Comparison of ENCODE assay signal across 8 cellular contexts in the genomic region with DNA sequence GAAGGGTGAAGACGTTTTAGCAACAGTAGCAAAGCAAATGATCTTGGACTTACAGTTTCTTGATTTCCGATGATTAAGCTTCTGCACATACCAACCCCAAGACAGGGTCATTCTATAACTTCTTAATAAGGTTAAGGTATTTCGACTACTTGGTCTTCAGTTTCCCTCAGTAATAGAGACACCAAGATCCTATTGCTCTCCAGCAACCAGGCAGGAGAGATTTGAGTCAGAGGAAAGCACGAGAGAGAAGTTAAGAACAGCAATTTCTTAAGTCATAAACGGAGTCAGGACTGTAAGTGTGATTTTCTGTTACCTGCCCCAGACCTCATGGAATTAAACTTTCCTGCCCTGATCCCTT.
DNase-seq lines count a peak whose midpoint lies in the region; ATAC-seq and TF ChIP-seq lines count a peak whose summit lies in the region.

No MANE protein-coding gene starts in this region.

- H3K27ac Mint-ChIP-seq in activated naive CD4-positive, alpha-beta T cell treated with anti-CD3 and anti-CD28 coated beads, Interleukin-2, amount 50 U/mL, for 72 hours, result peak overlapping the region in 1 of 2 donors; percentile 65
- H3K27ac Mint-ChIP-seq in activated naive CD4-positive, alpha-beta T cell treated with anti-CD3 and anti-CD28 coated beads, Interleukin-2, amount 10 ng/mL, durations not matched to agents 7 days and 5 days, result no peak overlapping the region

- H3K27ac ChIP-seq in PC-9, result no peak overlapping the region
- H3K27ac ChIP-seq in upper lobe of left lung, result peak overlapping the region in 3 of 4 donors; percentile 72 to 88 (median 85)

- H4K20me1 ChIP-seq in PC-9 (ENCODE audit: insufficient read depth), result no peaks in the 10 kb centered on the region

- TF ChIP-seq POLR2A in upper lobe of left lung (IDR thresholded peaks at IDR 0.05), result no peak

- H3K4me1 ChIP-seq in PC-9 (replicated peaks; ENCODE audit: insufficient read depth), result peaks cover 6% of the 10 kb centered on the region; the same call in 1 of the 2 replicates
- H3K4me1 ChIP-seq in upper lobe of left lung, result peaks cover 7 to 19% (median 9%) of the 10 kb centered on the region in 4 donors

- H3K4me3 Mint-ChIP-seq in activated naive CD4-positive, alpha-beta T cell treated with anti-CD3 and anti-CD28 coated beads, Interleukin-2, amount 10 ng/mL, durations not matched to agents 7 days and 5 days, result no peak overlapping the region

- H3K79me2 ChIP-seq in PC-9 (ENCODE audit: low read depth), result no peaks in the 10 kb centered on the region

- peak overlapping the region; percentile 77 for H3K4me2 ChIP-seq in PC-9

- H3K9me3 Mint-ChIP-seq in activated naive CD4-positive, alpha-beta T cell treated with anti-CD3 and anti-CD28 coated beads, Interleukin-2, amount 50 U/mL, for 72 hours, result peaks cover 0 to 10% of the 10 kb centered on the region in 2 donors
- peaks cover 13% of the 10 kb centered on the region for H3K9me3 Mint-ChIP-seq in activated naive CD4-positive, alpha-beta T cell treated with anti-CD3 and anti-CD28 coated beads, Interleukin-2, amount 10 ng/mL, durations not matched to agents 7 days and 5 days

- CTCF ChIA-PET in activated naive CD4-positive, alpha-beta T cell treated with anti-CD3 and anti-CD28 coated beads, Interleukin-2, amount 10 ng/mL, durations not matched to agents 7 days and 5 days (lab: Charles Lee), result interaction anchor here (1.6 to 2.4 kb wide), 4 partner anchors 13 to 893 kb away, joined by 4 to 9 read pairs (median 6); no protein-coding TSS in a partner anchor
- CTCF ChIA-PET in PC-9 (lab: Charles Lee), result no interaction called here

- H3K27me3 ChIP-seq in PC-9 (ENCODE audit: insufficient read depth, low read depth) (peaks cover 18% of the 10 kb centered on the region; the same call in 1 of the 2 replicates), upper lobe of left lung (no peaks in the 10 kb centered on the region)

- no peaks in the 10 kb centered on the region for H3K36me3 ChIP-seq in PC-9 (ENCODE audit: low read depth)
- H3K36me3 ChIP-seq in upper lobe of left lung, result no peaks in the 10 kb centered on the region

- TF ChIP-seq EP300 in upper lobe of left lung (IDR thresholded peaks at IDR 0.05), result no peak

- H3K9me3 ChIP-seq in PC-9 (ENCODE audit: insufficient read depth, low read depth) (no peaks in the 10 kb centered on the region), upper lobe of left lung (no peaks in the 10 kb centered on the region)

- H2AFZ ChIP-seq in PC-9, result no peak overlapping the region

- H3K4me1 Mint-ChIP-seq in activated naive CD4-positive, alpha-beta T cell treated with anti-CD3 and anti-CD28 coated beads, Interleukin-2, amount 10 ng/mL, durations not matched to agents 7 days and 5 days, result peaks cover 11% of the 10 kb centered on the region

- intact Hi-C loops in PC-9 (cut with micrococcal nuclease; ENCODE audit: unreplicated experiment), result loop anchor here (2.0 to 10.0 kb wide), 4 partner anchors 97 to 379 kb away; no protein-coding TSS in a partner anchor

- DNase-seq in activated naive CD4-positive, alpha-beta T cell treated with anti-CD3 and anti-CD28 coated beads, Interleukin-2, amount 50 U/mL, for 72 hours (ENCODE audit: low spot score in 2 of 2), result no peak
- no peak for DNase-seq in activated naive CD4-positive, alpha-beta T cell treated with anti-CD3 and anti-CD28 coated beads, Interleukin-2, amount 10 ng/mL, durations not matched to agents 7 days and 5 days
- DNase-seq in PC-9 (no peak), left lobe of liver (ENCODE audit: low spot score) (no peak), upper lobe of left lung (no peak), NCI-H2107 treated with DMSO at 0.1 percent for 48 hours (lab: John Stamatoyannopoulos, UW; ENCODE audit: unreplicated experiment) (no peak), NCI-H446 (lab: John Stamatoyannopoulos, UW) (no peak), GDM1 (lab: John Stamatoyannopoulos, UW) (no peak)

- H3K4me3 ChIP-seq in PC-9, result no peak overlapping the region; the same call in 1 of the 2 replicates
- peak overlapping the region in 1 of 4 donors; percentile 46 for H3K4me3 ChIP-seq in upper lobe of left lung

- 40 to 42% methylated on average over 5 of the region's 5 CpGs for WGBS in upper lobe of left lung, 2 donors

- peaks cover 4 to 18% of the 10 kb centered on the region in 2 donors for H3K36me3 Mint-ChIP-seq in activated naive CD4-positive, alpha-beta T cell treated with anti-CD3 and anti-CD28 coated beads, Interleukin-2, amount 50 U/mL, for 72 hours
- peaks cover 5% of the 10 kb centered on the region for H3K36me3 Mint-ChIP-seq in activated naive CD4-positive, alpha-beta T cell treated with anti-CD3 and anti-CD28 coated beads, Interleukin-2, amount 10 ng/mL, durations not matched to agents 7 days and 5 days

- POLR2A ChIA-PET in PC-9 (lab: Charles Lee; ENCODE audit: unreplicated experiment), result no interaction called here

- peaks cover 32% of the 10 kb centered on the region for H3K27me3 Mint-ChIP-seq in activated naive CD4-positive, alpha-beta T cell treated with anti-CD3 and anti-CD28 coated beads, Interleukin-2, amount 10 ng/mL, durations not matched to agents 7 days and 5 days

- no peaks in the 10 kb centered on the region for H3K9me2 ChIP-seq in PC-9 (ENCODE audit: insufficient read depth)

- peak; percentile 26 to 46 for ATAC-seq in activated naive CD4-positive, alpha-beta T cell treated with anti-CD3 and anti-CD28 coated beads, Interleukin-2, amount 50 U/mL, for 72 hours
- peak; percentile 2 for ATAC-seq in left lobe of liver
- ATAC-seq in upper lobe of left lung (ENCODE audit: low FRiP score in 2 of 2), result no peak

- BruUV-seq in PC-9 (replicated peaks; lab: Mats Ljungman, UMichigan), result no TSS peak

- peaks cover 4% of the 10 kb centered on the region; the same call in 1 of the 2 replicates for H3F3A ChIP-seq in PC-9 (ENCODE audit: insufficient read depth, low read depth)

- TF ChIP-seq CTCF in PC-9 (conservative IDR thresholded peaks at IDR 0.05) (no peak), upper lobe of left lung (IDR thresholded peaks at IDR 0.05) (no peak)

Comparison
In these comparisons a context has a peak if more than half of its experiments do, and no peak if none do; other contexts are left out.
1. ATAC-seq: peak in activated naive CD4-positive, alpha-beta T cell treated with anti-CD3 and anti-CD28 coated beads, Interleukin-2, amount 50 U/mL, for 72 hours (2 of 2) and left lobe of liver (single experiment); none in upper lobe of left lung (0 of 2).